7 cellular contexts compared by ENCODE assay signal in genomic region chr1:25371757-25372156, GRCh38. TPM values are rescaled to one million over a fixed set of nuclear protein-coding genes. Genes with fewer than 3 reads are reported as not detected.
DNase-seq lines count a peak whose midpoint lies in the region; ATAC-seq, FAIRE-seq and TF ChIP-seq lines count a peak whose summit lies in the region.
"Not testable (repeated sequence)": the region's sequence is repeated elsewhere in the genome, so short reads cannot be mapped to it uniquely, and the experiment has no call there.

No MANE protein-coding gene starts in this region.

- not testable (repeated sequence) for H3K27me3 Mint-ChIP-seq in HFFc6 (ENCODE audit: insufficient read depth); astrocyte (ENCODE audit: low read depth, unreplicated experiment)

- peak overlapping the region; percentile 82 for H3K4me2 ChIP-seq in astrocyte (ENCODE audit: low read length)
- not testable (repeated sequence) for H3K4me2 ChIP-seq in endothelial cell of umbilical vein (ENCODE audit: insufficient read depth, low read length)

- H3K36me3 ChIP-seq in astrocyte (ENCODE audit: insufficient read depth, low read length); endothelial cell of umbilical vein (ENCODE audit: control insufficient read depth in 2 of 2, extremely low read depth in 1 of 2, insufficient read depth in 2 of 2, low read length in 2 of 2): not testable (repeated sequence)

- ATAC-seq in omental fat pad (ENCODE audit: low FRiP score): peak; percentile 86

- CTCF ChIA-PET in endothelial cell of umbilical vein (lab: Charles Lee): not testable (repeated sequence)

- not testable (repeated sequence) for TF ChIP-seq CTCF in HFFc6 (IDR thresholded peaks at IDR 0.05); astrocyte (IDR thresholded peaks at IDR 0.05; ENCODE audit: insufficient read depth, low read depth, low read length); endothelial cell of umbilical vein (IDR thresholded peaks at IDR 0.05; ENCODE audit: extremely low read depth in 1 of 2, insufficient read depth in 1 of 2, low read depth in 1 of 2, low read length in 2 of 2); omental fat pad (IDR thresholded peaks at IDR 0.05)

- not testable (repeated sequence) for H3K4me1 ChIP-seq in astrocyte (ENCODE audit: insufficient read depth, low read length); endothelial cell of umbilical vein (ENCODE audit: control insufficient read depth, extremely low read depth, insufficient read depth, low read length)

- peak overlapping the region; percentile 42 for H3K27ac ChIP-seq in astrocyte (ENCODE audit: low read depth, low read length)
- not testable (repeated sequence) for H3K27ac ChIP-seq in endothelial cell of umbilical vein (ENCODE audit: insufficient read depth, low read depth, low read length)

- FAIRE-seq in RCC 7860 (lab: Jason Lieb, UNC); astrocyte (lab: Jason Lieb, UNC): not testable (repeated sequence)
- FAIRE-seq in endothelial cell of umbilical vein (lab: Jason Lieb, UNC): peak; percentile 24

- H3K9me3 ChIP-seq in astrocyte (ENCODE audit: insufficient read depth, low read depth, low read length); endothelial cell of umbilical vein (replicated peaks; ENCODE audit: control insufficient read depth, insufficient read depth, low read length): not testable (repeated sequence)

- not testable (repeated sequence) for H3K9me3 Mint-ChIP-seq in HFFc6; astrocyte (ENCODE audit: unreplicated experiment)

- POLR2A ChIA-PET in endothelial cell of umbilical vein (lab: Charles Lee): not testable (repeated sequence)

- intact Hi-C loops in endothelial cell of umbilical vein (cut with micrococcal nuclease); head of caudate nucleus (cut with DNase I): not testable (repeated sequence)

- H4K20me1 ChIP-seq in astrocyte (ENCODE audit: insufficient read depth, low read length); endothelial cell of umbilical vein (replicated peaks; ENCODE audit: control insufficient read depth, extremely low read depth, insufficient read depth, low read length): not testable (repeated sequence)

- not testable (repeated sequence) for TF ChIP-seq POLR2A in endothelial cell of umbilical vein (IDR thresholded peaks at IDR 0.05; ENCODE audit: low read depth, low read length)

- H3K4me1 Mint-ChIP-seq in HFFc6 (ENCODE audit: low read depth); astrocyte (ENCODE audit: low read depth, unreplicated experiment): not testable (repeated sequence)

- H3K4me3 ChIP-seq in astrocyte (ENCODE audit: insufficient read depth, low read depth, low read length): peak overlapping the region; percentile 23
- H3K4me3 ChIP-seq in endothelial cell of umbilical vein (replicated peaks in 1 of 3; ENCODE audit: insufficient read depth in 1 of 3, low read depth in 1 of 3, low read length in 3 of 3): not testable (repeated sequence)

- not testable (repeated sequence) for H3K79me2 ChIP-seq in astrocyte (ENCODE audit: insufficient read depth, low read length); endothelial cell of umbilical vein (ENCODE audit: control insufficient read depth, insufficient read depth, low read length)

- H2AFZ ChIP-seq in astrocyte (ENCODE audit: low read depth, low read length); endothelial cell of umbilical vein (ENCODE audit: low read depth, low read length): not testable (repeated sequence)

- dilution Hi-C loops in endothelial cell of umbilical vein (cut with MboI; ENCODE audit: extremely low pct_ligation_motif_present, low sequenced_read_pairs): not testable (repeated sequence)

- H3K9ac ChIP-seq in astrocyte (ENCODE audit: low read length): peak overlapping the region; percentile 58
- H3K9ac ChIP-seq in endothelial cell of umbilical vein (replicated peaks; ENCODE audit: extremely low read depth, insufficient read depth, low read length): not testable (repeated sequence)

- H3K9me1 ChIP-seq in endothelial cell of umbilical vein (replicated peaks; ENCODE audit: control insufficient read depth, extremely low read depth, insufficient read depth, low read length): not testable (repeated sequence)

- BruUV-seq in endothelial cell of umbilical vein (replicated peaks; lab: Mats Ljungman, UMichigan): not testable (repeated sequence)

- peak overlapping the region; percentile 42; the same call in 1 of the 2 replicates for H3K4me3 Mint-ChIP-seq in HFFc6
- H3K4me3 Mint-ChIP-seq in astrocyte (ENCODE audit: unreplicated experiment): not testable (repeated sequence)

- H3K27me3 ChIP-seq in astrocyte (ENCODE audit: insufficient read depth, low read length); endothelial cell of umbilical vein (ENCODE audit: control insufficient read depth in 2 of 2, insufficient read depth in 2 of 2, low read length in 2 of 2): not testable (repeated sequence)

- peak overlapping the region; percentile 91 for H3K27ac Mint-ChIP-seq in HFFc6
- not testable (repeated sequence) for H3K27ac Mint-ChIP-seq in astrocyte (ENCODE audit: unreplicated experiment)

- DNase-seq in AG20443 (ENCODE audit: low spot score) (peak; percentile 65), HFFc6 (peak; percentile 77), RCC 7860 (ENCODE audit: low spot score) (peak; percentile 9), astrocyte (ENCODE audit: low read depth) (peak; percentile 87), head of caudate nucleus (peak in 31 of 42 donors; percentile 9 to 70 (median 37))
- DNase-seq in endothelial cell of umbilical vein (ENCODE audit: low read depth, low spot score); omental fat pad (ENCODE audit: low spot score): not testable (repeated sequence)

- H3K36me3 Mint-ChIP-seq in HFFc6 (ENCODE audit: low read depth); astrocyte (ENCODE audit: low read depth, unreplicated experiment): not testable (repeated sequence)

RNA-seq across cellular contexts. Expression of gene TMEM50A, which starts 33.6 kb away (rescaled TPM):
- 100 to 1,000 TPM; 166 to 270 (median 254) TPM for total RNA-seq in HFFc6 (2021; fragmentation: NEBNext Ultra II Directional; extraction: Animal tissue kit (Norgen Biotek cat#: 25700))
- total RNA-seq in astrocyte (175 and 189 TPM in 2 replicates), endothelial cell of umbilical vein (130 and 140 TPM in 2 replicates), omental fat pad (100 to 1,000 TPM in 1 of 4 donors, 10 to 100 TPM in 3; 81.1 to 130 (median 96.6) TPM)
- 86.2 and 125 TPM in 2 replicates for polyA plus RNA-seq in endothelial cell of umbilical vein
- polyA plus RNA-seq in endothelial cell of umbilical vein (2011; cell fraction: cytosol; rRNA removed): 85.5 and 97.9 TPM in 2 replicates
- 33.0 and 43.1 TPM in 2 replicates for polyA plus RNA-seq in endothelial cell of umbilical vein (2011; cell fraction: nucleus; rRNA removed)
- 175 and 182 TPM in 2 replicates for polyA plus RNA-seq in endothelial cell of umbilical vein (2012)
- 50.6 and 51.3 TPM in 2 replicates for polyA minus RNA-seq in endothelial cell of umbilical vein
- 38.0 TPM for polyA minus RNA-seq in endothelial cell of umbilical vein (2011; cell fraction: cytosol; rRNA and poly(A)+ RNA removed)
- 19.8 and 23.9 TPM in 2 replicates for polyA minus RNA-seq in endothelial cell of umbilical vein (2011; cell fraction: nucleus; rRNA and poly(A)+ RNA removed)

RNA-seq across cellular contexts. Expression of gene RHCE, which starts 48.9 kb away (rescaled TPM):
- 1 to 10 TPM in 1 of 6 experiments, under 1 TPM in 5; 0.45 to 1.2 (median 0.54) TPM for total RNA-seq in HFFc6 (2021; fragmentation: NEBNext Ultra II Directional; extraction: Animal tissue kit (Norgen Biotek cat#: 25700))
- total RNA-seq in astrocyte (0.75 and 1.4 TPM in 2 replicates), endothelial cell of umbilical vein (not detected in 2 replicates), omental fat pad (under 1 TPM in 1 of 4 donors, not detected in 3; 0.44 TPM)
- polyA plus RNA-seq in endothelial cell of umbilical vein: 0.07 and 0.14 TPM in 2 replicates
- 0.13 and 0.37 TPM in 2 replicates for polyA plus RNA-seq in endothelial cell of umbilical vein (2011; cell fraction: cytosol; rRNA removed)
- polyA plus RNA-seq in endothelial cell of umbilical vein (2011; cell fraction: nucleus; rRNA removed): 0.21 TPM in 1 of 2 replicates, not detected in the other
- polyA plus RNA-seq in endothelial cell of umbilical vein (2012): 0.21 and 0.37 TPM in 2 replicates
- 0.74 TPM in 1 of 2 replicates, not detected in the other for polyA minus RNA-seq in endothelial cell of umbilical vein
- not detected for polyA minus RNA-seq in endothelial cell of umbilical vein (2011; cell fraction: cytosol; rRNA and poly(A)+ RNA removed)
- polyA minus RNA-seq in endothelial cell of umbilical vein (2011; cell fraction: nucleus; rRNA and poly(A)+ RNA removed): not detected in 2 replicates

RNA-seq across cellular contexts. Expression of gene MACO1, which starts 58.9 kb away (rescaled TPM):
- total RNA-seq in HFFc6 (2021; fragmentation: NEBNext Ultra II Directional; extraction: Animal tissue kit (Norgen Biotek cat#: 25700)): 10 to 100 TPM; 13.7 to 15.1 (median 14.4) TPM
- total RNA-seq in astrocyte: 31.8 and 37.4 TPM in 2 replicates
- total RNA-seq in endothelial cell of umbilical vein: 24.4 and 25.5 TPM in 2 replicates
- polyA plus RNA-seq in endothelial cell of umbilical vein: 7.0 and 7.7 TPM in 2 replicates
- polyA plus RNA-seq in endothelial cell of umbilical vein (2011; cell fraction: cytosol; rRNA removed): 11.5 and 12.5 TPM in 2 replicates
- polyA plus RNA-seq in endothelial cell of umbilical vein (2011; cell fraction: nucleus; rRNA removed): 17.9 and 21.4 TPM in 2 replicates
- 17.5 and 20.9 TPM in 2 replicates for polyA plus RNA-seq in endothelial cell of umbilical vein (2012)
- 6.6 and 7.3 TPM in 2 replicates for polyA minus RNA-seq in endothelial cell of umbilical vein
- polyA minus RNA-seq in endothelial cell of umbilical vein (2011; cell fraction: cytosol; rRNA and poly(A)+ RNA removed): 4.1 TPM
- 5.6 and 6.3 TPM in 2 replicates for polyA minus RNA-seq in endothelial cell of umbilical vein (2011; cell fraction: nucleus; rRNA and poly(A)+ RNA removed)
- total RNA-seq in omental fat pad: 10 to 100 TPM; 13.0 to 16.6 (median 15.7) TPM
